Comparison of ENCODE assay signal across 1 cellular context in the genomic region with DNA sequence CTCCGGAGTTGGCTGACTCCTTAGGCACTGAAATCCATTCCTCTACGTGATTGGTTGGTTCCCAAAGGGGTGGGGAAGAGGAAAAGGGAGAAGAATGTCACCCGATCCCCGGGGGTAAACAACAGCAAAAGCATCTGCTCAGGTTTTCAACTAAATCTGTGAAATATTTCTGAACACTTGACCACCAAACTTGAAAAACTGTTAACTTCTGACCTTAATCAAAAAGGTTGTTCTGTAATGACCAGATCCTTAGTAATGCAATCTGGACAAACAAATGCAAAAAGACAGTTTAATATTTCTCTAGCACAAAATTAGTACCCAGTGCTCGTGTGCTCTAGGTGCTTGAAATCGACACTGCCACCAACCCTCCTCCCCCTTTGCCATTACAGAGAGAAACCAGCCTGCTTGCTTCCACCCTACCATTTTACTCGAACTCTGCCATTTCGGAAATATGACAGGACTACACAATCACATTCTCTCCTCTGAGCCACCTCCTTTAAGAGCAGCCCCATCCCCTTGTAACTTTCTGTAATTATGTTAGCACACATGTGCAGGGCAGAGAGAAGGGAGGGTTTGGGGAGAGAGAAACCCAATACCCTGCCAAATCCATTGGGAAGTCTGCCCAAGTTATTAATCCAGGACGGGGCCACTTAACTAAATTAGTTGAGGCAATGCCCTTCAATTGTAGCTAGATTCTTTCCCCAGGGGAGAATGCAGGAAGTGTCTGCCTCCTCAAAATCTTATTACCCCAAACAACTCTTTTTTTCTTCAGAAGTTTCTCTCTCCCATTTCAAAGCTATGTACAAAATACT.
A peak's percentile ranks its signal among the peaks of the same experiment; 100 is the strongest.
TF ChIP-seq lines count a peak whose summit lies in the region.

No MANE protein-coding gene starts in this region.

TF ChIP-seq in SK-N-SH treated with all-trans-retinoic acid at 6 μM for 48 hours, 23 proteins besides CTCF, POLR2A, EP300 and RAD21 (continued from another document):
- TF ChIP-seq, protein P1, sequence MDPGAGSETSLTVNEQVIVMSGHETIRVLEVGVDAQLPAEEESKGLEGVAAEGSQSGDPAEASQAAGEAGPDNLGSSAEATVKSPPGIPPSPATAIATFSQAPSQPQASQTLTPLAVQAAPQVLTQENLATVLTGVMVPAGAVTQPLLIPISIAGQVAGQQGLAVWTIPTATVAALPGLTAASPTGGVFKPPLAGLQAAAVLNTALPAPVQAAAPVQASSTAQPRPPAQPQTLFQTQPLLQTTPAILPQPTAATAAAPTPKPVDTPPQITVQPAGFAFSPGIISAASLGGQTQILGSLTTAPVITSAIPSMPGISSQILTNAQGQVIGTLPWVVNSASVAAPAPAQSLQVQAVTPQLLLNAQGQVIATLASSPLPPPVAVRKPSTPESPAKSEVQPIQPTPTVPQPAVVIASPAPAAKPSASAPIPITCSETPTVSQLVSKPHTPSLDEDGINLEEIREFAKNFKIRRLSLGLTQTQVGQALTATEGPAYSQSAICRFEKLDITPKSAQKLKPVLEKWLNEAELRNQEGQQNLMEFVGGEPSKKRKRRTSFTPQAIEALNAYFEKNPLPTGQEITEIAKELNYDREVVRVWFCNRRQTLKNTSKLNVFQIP (CRISPR knock-in tag; IDR thresholded peaks at IDR 0.05; ENCODE audit: borderline replicate concordance, low read depth), result no peak
- TF ChIP-seq, protein P2, sequence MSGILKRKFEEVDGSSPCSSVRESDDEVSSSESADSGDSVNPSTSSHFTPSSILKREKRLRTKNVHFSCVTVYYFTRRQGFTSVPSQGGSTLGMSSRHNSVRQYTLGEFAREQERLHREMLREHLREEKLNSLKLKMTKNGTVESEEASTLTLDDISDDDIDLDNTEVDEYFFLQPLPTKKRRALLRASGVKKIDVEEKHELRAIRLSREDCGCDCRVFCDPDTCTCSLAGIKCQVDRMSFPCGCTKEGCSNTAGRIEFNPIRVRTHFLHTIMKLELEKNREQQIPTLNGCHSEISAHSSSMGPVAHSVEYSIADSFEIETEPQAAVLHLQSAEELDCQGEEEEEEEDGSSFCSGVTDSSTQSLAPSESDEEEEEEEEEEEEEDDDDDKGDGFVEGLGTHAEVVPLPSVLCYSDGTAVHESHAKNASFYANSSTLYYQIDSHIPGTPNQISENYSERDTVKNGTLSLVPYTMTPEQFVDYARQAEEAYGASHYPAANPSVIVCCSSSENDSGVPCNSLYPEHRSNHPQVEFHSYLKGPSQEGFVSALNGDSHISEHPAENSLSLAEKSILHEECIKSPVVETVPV (CRISPR knock-in tag; IDR thresholded peaks at IDR 0.05), result 0 out of 2 replicates have a peak, but pooled peaks have one; percentile 62
- TF ChIP-seq CSDC2 (CRISPR knock-in tag; IDR thresholded peaks at IDR 0.05), result no peak
